In the genomic region with DNA sequence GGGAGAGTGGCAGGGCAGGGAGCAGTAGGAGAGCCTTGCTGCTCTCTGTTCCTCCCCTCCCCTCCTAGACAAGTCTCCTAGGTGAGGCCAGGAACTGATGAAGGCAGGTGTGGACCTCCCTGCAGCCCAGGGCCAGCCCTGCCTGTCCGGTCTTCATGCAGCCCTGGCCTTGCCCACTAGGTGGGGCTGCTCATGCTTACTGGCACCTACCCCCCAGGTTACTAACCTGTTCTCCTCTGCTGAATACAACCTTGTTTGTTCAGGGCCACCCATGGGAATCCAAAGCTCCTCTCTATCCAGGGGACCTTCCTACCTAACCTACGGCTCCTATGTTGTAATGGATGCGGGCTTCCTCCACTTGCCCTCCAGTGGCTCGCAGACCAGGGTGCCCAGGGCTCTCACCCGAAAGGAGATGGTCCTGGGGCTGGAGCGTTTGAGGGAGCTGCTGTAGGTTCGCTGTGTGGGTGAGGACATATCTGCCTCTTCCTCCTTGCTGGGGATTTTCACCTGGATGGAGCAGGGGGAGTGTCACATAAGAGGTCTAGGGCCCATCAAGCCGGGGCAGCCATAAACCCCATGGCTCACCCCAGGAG, we compare ENCODE assay signal across 8 cellular contexts. TPM values are rescaled to one million over a fixed set of nuclear protein-coding genes. Genes with fewer than 3 reads are reported as not detected.
DNase-seq lines count a peak whose midpoint lies in the region; ATAC-seq and TF ChIP-seq lines count a peak whose summit lies in the region.

No MANE protein-coding gene starts in this region.

- H3K27ac Mint-ChIP-seq in activated naive CD4-positive, alpha-beta T cell treated with anti-CD3 and anti-CD28 coated beads for 36 hours: no peak overlapping the region

- H3K27me3 Mint-ChIP-seq in activated naive CD4-positive, alpha-beta T cell treated with anti-CD3 and anti-CD28 coated beads for 36 hours (ENCODE audit: low read depth): peaks cover 7% of the 10 kb centered on the region

- no peak overlapping the region for H3K4me3 Mint-ChIP-seq in activated naive CD4-positive, alpha-beta T cell treated with anti-CD3 and anti-CD28 coated beads for 36 hours

- H3K36me3 Mint-ChIP-seq in activated naive CD4-positive, alpha-beta T cell treated with anti-CD3 and anti-CD28 coated beads for 36 hours (ENCODE audit: low read depth): no peaks in the 10 kb centered on the region

- TF ChIP-seq CTCF in AG10803 (conservative IDR thresholded peaks at IDR 0.05; ENCODE audit: low read length): peak; percentile 65

- H3K4me1 ChIP-seq in right cardiac atrium (ENCODE audit: control insufficient read depth, insufficient read depth, low read length): no peaks in the 10 kb centered on the region
- H3K4me1 ChIP-seq in effector memory CD4-positive, alpha-beta T cell (ENCODE audit: control insufficient read depth, insufficient read depth, low read length, poor library complexity, severe bottlenecking): no peaks in the 10 kb centered on the region

- H3K9me3 Mint-ChIP-seq in activated naive CD4-positive, alpha-beta T cell treated with anti-CD3 and anti-CD28 coated beads for 36 hours: no peaks in the 10 kb centered on the region

- no peaks in the 10 kb centered on the region for H3K9me3 ChIP-seq in right cardiac atrium (ENCODE audit: control insufficient read depth, low read length)
- H3K9me3 ChIP-seq in effector memory CD4-positive, alpha-beta T cell (ENCODE audit: control insufficient read depth, low read length): no peaks in the 10 kb centered on the region

- no peak overlapping the region for H3K4me3 ChIP-seq in AG10803 (ENCODE audit: low read length)
- H3K4me3 ChIP-seq in right cardiac atrium (ENCODE audit: low read length): no peak overlapping the region
- no peak overlapping the region for H3K4me3 ChIP-seq in effector memory CD4-positive, alpha-beta T cell (ENCODE audit: insufficient read depth, low read depth, low read length, poor library complexity, severe bottlenecking)

- ATAC-seq in GM18511 (IDR thresholded peaks at IDR 0.05; ENCODE audit: unreplicated experiment) (peak; percentile 90), HG03354 (IDR thresholded peaks at IDR 0.05; ENCODE audit: poor library complexity, severe bottlenecking, unreplicated experiment) (peak; percentile 76), right cardiac atrium (peak; percentile 45 to 49)

- no peaks in the 10 kb centered on the region for H3K27me3 ChIP-seq in right cardiac atrium (ENCODE audit: control insufficient read depth, insufficient read depth)
- peaks cover 5% of the 10 kb centered on the region for H3K27me3 ChIP-seq in effector memory CD4-positive, alpha-beta T cell (replicated peaks; ENCODE audit: control insufficient read depth, insufficient read depth, low read length, poor library complexity, severe bottlenecking)

- intact Hi-C loops in activated naive CD4-positive, alpha-beta T cell treated with anti-CD3 and anti-CD28 coated beads for 36 hours (cut with micrococcal nuclease): loop anchor here (1.0 kb wide), 1 partner anchor 23 kb away; no protein-coding TSS in a partner anchor
- intact Hi-C loops in right cardiac atrium (cut with DNase I): no loop called here

- no peak overlapping the region for H3K27ac ChIP-seq in right cardiac atrium (ENCODE audit: low read length)
- H3K27ac ChIP-seq in effector memory CD4-positive, alpha-beta T cell (ENCODE audit: insufficient read depth, low read length, poor library complexity, severe bottlenecking): no peak overlapping the region

- H3K36me3 ChIP-seq in effector memory CD4-positive, alpha-beta T cell (ENCODE audit: control insufficient read depth, insufficient read depth, low read length): no peaks in the 10 kb centered on the region

- DNase-seq in AG10803 (ENCODE audit: low read depth) (peak; percentile 5), NOMO-1 treated with dmso at 0.1 percent for 144 hours (lab: John Stamatoyannopoulos, UW; ENCODE audit: unreplicated experiment) (peak; percentile 21), right cardiac atrium (peak in 2 of 3 donors; percentile 76 to 81)
- DNase-seq in activated naive CD4-positive, alpha-beta T cell treated with anti-CD3 and anti-CD28 coated beads for 36 hours: peak; percentile 61
- peak; percentile 68 for DNase-seq in stimulated activated CD4-positive, alpha-beta T cell treated with anti-CD3 and anti-CD28 coated beads, Interleukin-15, amount 100 ng/mL, for 24 hours
- DNase-seq in effector memory CD4-positive, alpha-beta T cell: no peak

- WGBS in right cardiac atrium: 75% methylated on average over 8 of the region's 8 CpGs

- CTCF ChIA-PET in activated naive CD4-positive, alpha-beta T cell treated with anti-CD3 and anti-CD28 coated beads for 36 hours (lab: Charles Lee): interaction anchor here (1.2 to 2.3 kb wide), 4 partner anchors 9 to 103 kb away, joined by 3 to 12 read pairs (median 4); no protein-coding TSS in a partner anchor

- H3K4me1 Mint-ChIP-seq in activated naive CD4-positive, alpha-beta T cell treated with anti-CD3 and anti-CD28 coated beads for 36 hours (ENCODE audit: low read depth): no peaks in the 10 kb centered on the region

RNA-seq across cellular contexts. Expression of gene TNNT2, which starts 7.9 kb away (rescaled TPM):
- not detected for total RNA-seq in activated naive CD4-positive, alpha-beta T cell treated with anti-CD3 and anti-CD28 coated beads for 36 hours
- total RNA-seq in right cardiac atrium: 1,000 to 10,000 TPM; 5,203 to 7,292 (median 7,185) TPM
- polyA plus RNA-seq in right cardiac atrium: 16,707 TPM

RNA-seq across cellular contexts. Expression of gene LAD1, which starts 13.7 kb away (rescaled TPM):
- not detected for total RNA-seq in activated naive CD4-positive, alpha-beta T cell treated with anti-CD3 and anti-CD28 coated beads for 36 hours
- total RNA-seq in right cardiac atrium: 1 to 10 TPM; 1.3 to 4.0 (median 2.4) TPM
- 5.0 TPM for polyA plus RNA-seq in right cardiac atrium

RNA-seq across cellular contexts. Expression of gene TNNI1, which starts 36.1 kb away (rescaled TPM):
- not detected for total RNA-seq in activated naive CD4-positive, alpha-beta T cell treated with anti-CD3 and anti-CD28 coated beads for 36 hours
- total RNA-seq in right cardiac atrium: 100 to 1,000 TPM in 2 of 4 donors, 10 to 100 TPM in 2; 77.9 to 215 (median 100) TPM
- 81.3 TPM for polyA plus RNA-seq in right cardiac atrium

Comparison
In these comparisons a context has a peak if more than half of its experiments do, and no peak if none do; other contexts are left out.
1. DNase-seq: peak in AG10803 (single experiment), NOMO-1 treated with dmso at 0.1 percent for 144 hours (single experiment), activated naive CD4-positive, alpha-beta T cell treated with anti-CD3 and anti-CD28 coated beads for 36 hours (single experiment), right cardiac atrium (2 of 3) and stimulated activated CD4-positive, alpha-beta T cell treated with anti-CD3 and anti-CD28 coated beads, Interleukin-15, amount 100 ng/mL, for 24 hours (single experiment); none in effector memory CD4-positive, alpha-beta T cell (0 of 3).
2. RNA of gene TNNT2, which starts 7.9 kb away (total RNA-seq): 5,203 to 7,292 TPM in right cardiac atrium; not detected in activated naive CD4-positive, alpha-beta T cell treated with anti-CD3 and anti-CD28 coated beads for 36 hours; every median in the first group is over 1,000 times any median in the second.
3. RNA of gene TNNI1, which starts 36.1 kb away (total RNA-seq): 77.9 to 215 TPM in right cardiac atrium; not detected in activated naive CD4-positive, alpha-beta T cell treated with anti-CD3 and anti-CD28 coated beads for 36 hours; every median in the first group is over 10 times any median in the second.
4. Peak in every context shown above with its lines, with median percentiles within 50 percentile points of each other: ATAC-seq.